Comparison of ENCODE assay signal across 15 cellular contexts in the genomic region with DNA sequence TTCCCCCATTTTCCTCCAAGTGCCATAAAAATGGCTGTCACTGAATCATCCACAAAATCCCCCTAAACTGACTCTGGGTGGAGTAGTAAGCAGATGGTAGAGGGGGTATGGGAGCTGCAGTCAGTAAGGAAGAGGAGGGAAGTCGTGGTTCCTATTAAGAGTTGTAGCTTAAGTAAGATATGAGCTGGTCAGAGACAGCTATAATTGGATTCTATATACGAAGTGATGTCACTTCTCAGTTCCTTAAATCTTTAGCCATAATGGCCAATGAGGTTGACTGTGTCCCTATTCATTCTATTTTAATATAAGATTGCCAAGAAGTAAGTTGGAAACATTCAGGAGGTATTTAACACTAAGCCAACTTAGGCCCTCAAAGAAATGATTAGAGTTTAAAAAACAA.
"Had no signal": no experiment of that assay in that cellular context is flagged by ENCODE, and none has a peak within 500 bp of the region (broad histone marks: within the 10 kb centered on the region; RNA-seq: fewer than 3 reads in every experiment).

No MANE protein-coding gene starts in this region.

- H3K4me3 ChIP-seq: heart right ventricle, left ventricle myocardium inferior, tibial artery, vagina had no signal

- H3K4me1 Mint-ChIP-seq: natural killer cell; stimulated activated memory B cell treated with anti-CD40 and anti-IgM and Interleukin-4, amounts not matched to agents 10 μg/mL and 1 μg/mL and 100 μg/mL, for 72 hours had no signal

- H3K27ac ChIP-seq: brain microvascular endothelial cell, heart right ventricle, tibial artery, vagina had no signal

- H3K36me3 Mint-ChIP-seq: activated naive CD8-positive, alpha-beta T cell; memory B cell; natural killer cell; stimulated activated memory B cell treated with anti-CD40 and anti-IgM and Interleukin-4, amounts not matched to agents 10 μg/mL and 1 μg/mL and 100 μg/mL, for 72 hours had no signal

- H3K9me3 Mint-ChIP-seq: activated T-cell treated with anti-CD3 and anti-CD28 coated beads, Interleukin-2, amount 50 U/mL, for 4 hours had no signal

- H3K36me3 ChIP-seq: brain microvascular endothelial cell, heart right ventricle, left ventricle myocardium inferior, tibial artery, vagina had no signal

- H3K27me3 Mint-ChIP-seq: progenitor cell of endocrine pancreas; stimulated activated memory B cell treated with anti-CD40 and anti-IgM and Interleukin-4, amounts not matched to agents 10 μg/mL and 1 μg/mL and 100 μg/mL, for 72 hours had no signal

- H3K4me3 Mint-ChIP-seq: activated naive CD8-positive, alpha-beta T cell; activated T-cell treated with anti-CD3 and anti-CD28 coated beads, Interleukin-2, amount 50 U/mL, for 4 hours; memory B cell; natural killer cell; stimulated activated memory B cell treated with anti-CD40 and anti-IgM and Interleukin-4, amounts not matched to agents 10 μg/mL and 1 μg/mL and 100 μg/mL, for 72 hours had no signal

- H3K27ac Mint-ChIP-seq: activated naive CD8-positive, alpha-beta T cell; memory B cell; natural killer cell; progenitor cell of endocrine pancreas; stimulated activated memory B cell treated with anti-CD40 and anti-IgM and Interleukin-4, amounts not matched to agents 10 μg/mL and 1 μg/mL and 100 μg/mL, for 72 hours had no signal

- H3K27me3 ChIP-seq: brain microvascular endothelial cell, heart right ventricle, tibial artery, vagina had no signal

- ATAC-seq: activated T-cell treated with anti-CD3 and anti-CD28 coated beads, Interleukin-2, amount 50 U/mL, for 4 hours; heart right ventricle; natural killer cell; right cardiac atrium; stimulated activated memory B cell treated with anti-CD40 and anti-IgM and Interleukin-4, amounts not matched to agents 10 μg/mL and 1 μg/mL and 100 μg/mL, for 72 hours had no signal

- DNase-seq: activated effector memory CD4-positive, alpha-beta T cell treated with anti-CD3 and anti-CD28 coated beads, Interleukin-2, amount 50 U/mL, for 16 hours; activated T-cell treated with anti-CD3 and anti-CD28 coated beads, Interleukin-2, amount 50 U/mL, for 4 hours; brain microvascular endothelial cell; effector memory CD4-positive, alpha-beta T cell; heart right ventricle; left ventricle myocardium inferior; natural killer cell; right cardiac atrium; small intestine; tibial artery had no signal

- H3K9me3 ChIP-seq: heart right ventricle, left ventricle myocardium inferior, tibial artery, vagina had no signal
